Comparison of ENCODE assay signal across 13 cellular contexts in the genomic region with DNA sequence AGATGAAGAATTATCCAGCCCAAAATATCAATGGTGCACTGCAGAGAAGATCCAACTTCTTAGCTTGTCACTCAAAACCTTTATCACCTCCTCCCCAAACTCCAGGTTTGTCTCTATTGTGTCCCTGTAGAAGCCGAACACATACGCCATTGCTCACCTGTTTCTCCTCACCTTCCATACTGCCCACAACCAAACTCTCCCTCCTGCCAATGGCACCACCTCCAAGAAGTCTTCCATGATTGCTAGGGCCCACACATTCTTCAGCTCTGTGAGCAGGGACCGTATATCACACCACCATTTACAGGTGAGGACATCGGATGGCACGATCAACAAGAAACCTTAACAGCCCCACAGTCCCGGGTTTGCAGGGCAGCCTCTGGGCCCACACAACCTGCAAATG. TPM values are rescaled to one million over a fixed set of nuclear protein-coding genes. Genes with fewer than 3 reads are reported as not detected.
DNase-seq lines count a peak whose midpoint lies in the region; ATAC-seq, FAIRE-seq and TF ChIP-seq lines count a peak whose summit lies in the region.
"Had no signal": no experiment of that assay in that cellular context is flagged by ENCODE, and none has a peak within 500 bp of the region (broad histone marks: within the 10 kb centered on the region; RNA-seq: fewer than 3 reads in every experiment).

No MANE protein-coding gene starts in this region.

- DNase-seq in A549 (ENCODE audit: low read depth in 1 of 2, low spot score in 1 of 2), result no peak
- DNase-seq in GM12865 (ENCODE audit: low read depth), result no peak
- DNase-seq in activated naive CD8-positive, alpha-beta T cell treated with anti-CD3 and anti-CD28 coated beads for 36 hours, result no peak
- no peak for DNase-seq in naive B cell
- DNase-seq in WERI-Rb-1, result no peak
- DNase-seq in mesenteric fat pad (ENCODE audit: low spot score), result no peak
- DNase-seq in D721Med (ENCODE audit: insufficient read length, low spot score), result no peak
- no peak for DNase-seq in GF-D8 (lab: John Stamatoyannopoulos, UW)
- DNase-seq: activated CD8-positive, alpha-beta memory T cell treated with anti-CD3 and anti-CD28 coated beads for 24 hours; HCEC 1CT; NCI-H526 had no signal

- no peaks in the 10 kb centered on the region for H3K27me3 Mint-ChIP-seq in activated naive CD8-positive, alpha-beta T cell treated with anti-CD3 and anti-CD28 coated beads for 36 hours
- H3K27me3 Mint-ChIP-seq in naive B cell, result no peaks in the 10 kb centered on the region

- TF ChIP-seq RAD21 in A549 (conservative IDR thresholded peaks at IDR 0.05 in 1 of 2, IDR thresholded peaks at IDR 0.05 in 1 of 2), result no peak

- no peak overlapping the region for H3K27ac ChIP-seq in A549
- H3K27ac ChIP-seq in WERI-Rb-1, result no peak overlapping the region
- H3K27ac ChIP-seq: SK-N-MC had no signal

- ATAC-seq in A549, result no peak
- ATAC-seq in naive B cell (ENCODE audit: low read depth in 2 of 2), result no peak

- POLR2A ChIA-PET in A549 (lab: Yijun Ruan, JAX), result no interaction called here

- FAIRE-seq in A549 (lab: Jason Lieb, UNC) (no peak), D721Med (lab: Jason Lieb, UNC) (no peak)

- TF ChIP-seq CTCF in A549 (IDR thresholded peaks at IDR 0.05), result no peak
- no peak for TF ChIP-seq CTCF in GM12865 (IDR thresholded peaks at IDR 0.05; ENCODE audit: insufficient read depth, low read depth, low read length, missing control alignments)
- no peak for TF ChIP-seq CTCF in WERI-Rb-1 (IDR thresholded peaks at IDR 0.05; ENCODE audit: low read depth, low read length)
- TF ChIP-seq CTCF in D721Med (IDR thresholded peaks at IDR 0.05; ENCODE audit: insufficient read depth, missing control alignments), result no peak

- no peaks in the 10 kb centered on the region for H3K27me3 ChIP-seq in WERI-Rb-1 (ENCODE audit: insufficient read depth, low read depth, severe bottlenecking)

- peak overlapping the region; percentile 98 for H3K27ac Mint-ChIP-seq in activated naive CD8-positive, alpha-beta T cell treated with anti-CD3 and anti-CD28 coated beads for 36 hours
- H3K27ac Mint-ChIP-seq in naive B cell, result peak overlapping the region; percentile 96 to 100 (median 100)

- H3K4me3 Mint-ChIP-seq in activated naive CD8-positive, alpha-beta T cell treated with anti-CD3 and anti-CD28 coated beads for 36 hours, result peak overlapping the region; percentile 99
- peak overlapping the region; percentile 90 to 100 (median 99) for H3K4me3 Mint-ChIP-seq in naive B cell

- H3K4me1 Mint-ChIP-seq in activated naive CD8-positive, alpha-beta T cell treated with anti-CD3 and anti-CD28 coated beads for 36 hours, result peaks cover 76% of the 10 kb centered on the region
- H3K4me1 Mint-ChIP-seq in naive B cell, result peaks cover 67 to 93% (median 84%) of the 10 kb centered on the region in 3 donors

- 95% methylated on average over 5 of the region's 6 CpGs for WGBS in A549 (ENCODE audit: missing lambda C conversion rate)

- H3K9me3 Mint-ChIP-seq in activated naive CD8-positive, alpha-beta T cell treated with anti-CD3 and anti-CD28 coated beads for 36 hours, result no peaks in the 10 kb centered on the region
- no peaks in the 10 kb centered on the region for H3K9me3 Mint-ChIP-seq in naive B cell

- no peaks in the 10 kb centered on the region for H3K4me1 ChIP-seq in A549

- TF ChIP-seq EP300 in A549 (IDR thresholded peaks at IDR 0.05), result no peak

- H3K4me3 ChIP-seq in A549, result no peak overlapping the region
- peak overlapping the region; percentile 88 for H3K4me3 ChIP-seq in GM12865 (ENCODE audit: low read depth, low read length)
- H3K4me3 ChIP-seq in WERI-Rb-1 (ENCODE audit: low read depth, low read length), result no peak overlapping the region
- H3K4me3 ChIP-seq: SK-N-MC had no signal

- no peaks in the 10 kb centered on the region for H3K36me3 ChIP-seq in WERI-Rb-1

- no peak for TF ChIP-seq POLR2A in A549 (IDR thresholded peaks at IDR 0.05; ENCODE audit: low read length)

- H3K36me3 Mint-ChIP-seq in activated naive CD8-positive, alpha-beta T cell treated with anti-CD3 and anti-CD28 coated beads for 36 hours, result peaks cover 44% of the 10 kb centered on the region
- H3K36me3 Mint-ChIP-seq in naive B cell, result peaks cover 27 to 42% of the 10 kb centered on the region in 2 donors
- H3K36me3 Mint-ChIP-seq: brain had no signal

- CTCF ChIA-PET in A549 (lab: Yijun Ruan, JAX), result interaction anchor here (1.3 to 1.7 kb wide), 3 partner anchors 28 to 156 kb away, joined by 4 to 7 read pairs (median 5); no protein-coding TSS in a partner anchor

- no peak overlapping the region for H3K4me2 ChIP-seq in A549

- H3K9me3 ChIP-seq in A549, result no peaks in the 10 kb centered on the region
- no peaks in the 10 kb centered on the region for H3K9me3 ChIP-seq in WERI-Rb-1 (ENCODE audit: severe bottlenecking)

TF ChIP-seq in A549, 52 proteins besides CTCF, POLR2A, EP300 and RAD21:
- no peak for TF ChIP-seq NFE2L2 (conservative IDR thresholded peaks at IDR 0.05; ENCODE audit: low read length)
- TF ChIP-seq ZFP36 (IDR thresholded peaks at IDR 0.05; ENCODE audit: borderline replicate concordance, partially characterized antibody), result peak; percentile 68

RNA-seq across cellular contexts. Expression of a gene that starts 2.2 kb away (rescaled TPM):
- polyA plus RNA-seq in A549 (2011; rRNA removed), result 0.20 and 0.22 TPM in 2 replicates
- polyA plus RNA-seq in A549 (2012; cell fraction: cytosol; rRNA removed), result 0.15 and 0.17 TPM in 2 replicates
- 0.11 and 0.12 TPM in 2 replicates for polyA plus RNA-seq in A549 (2012; cell fraction: nucleus; rRNA removed)
- polyA plus RNA-seq in A549 (2017; fragmentation: RNase III; extraction: RNeasy Plus Mini Kit Qiagen cat#74134 plus additional on column Dnase treatment), result 0.06 to 0.26 TPM (median 0.09 TPM) in 3 replicates
- polyA minus RNA-seq in A549 (2011; rRNA and poly(A)+ RNA removed), result 0.29 and 0.63 TPM in 2 replicates
- total RNA-seq in activated naive CD8-positive, alpha-beta T cell treated with anti-CD3 and anti-CD28 coated beads for 36 hours, result 100 to 1,000 TPM; 232 to 233 TPM
- 1,000 to 10,000 TPM; 1,442 to 2,525 (median 1,701) TPM for polyA plus RNA-seq in naive B cell (ENCODE audit: low read depth in 6 of 6)
- 251 TPM for total RNA-seq in mesenteric fat pad

RNA-seq across cellular contexts. Expression of a gene that starts 31.9 kb away (rescaled TPM):
- polyA plus RNA-seq in A549 (2011; rRNA removed) (0.05 TPM in 1 of 2 replicates, not detected in the other), A549 (2017; fragmentation: RNase III; extraction: RNeasy Plus Mini Kit Qiagen cat#74134 plus additional on column Dnase treatment) (0.05 to 0.17 TPM (median 0.10 TPM) in 3 replicates), naive B cell (ENCODE audit: low read depth in 6 of 6) (1 to 10 TPM in 2 of 6 donors, under 1 TPM in 4; 0.21 to 3.1 (median 0.39) TPM)
- polyA plus RNA-seq in A549 (2012; cell fraction: cytosol; rRNA removed), result 0.04 and 0.07 TPM in 2 replicates
- 0.31 and 0.59 TPM in 2 replicates for polyA plus RNA-seq in A549 (2012; cell fraction: nucleus; rRNA removed)
- 0.10 TPM in 1 of 2 replicates, not detected in the other for polyA minus RNA-seq in A549 (2011; rRNA and poly(A)+ RNA removed)
- total RNA-seq in activated naive CD8-positive, alpha-beta T cell treated with anti-CD3 and anti-CD28 coated beads for 36 hours, result 1 to 10 TPM; 1.1 to 1.5 TPM
- total RNA-seq in mesenteric fat pad, result not detected
